In genomic region chr13:43786472-43786765, GRCh38 we compare ENCODE assay signal across 8 cellular contexts. TPM values are rescaled to one million over a fixed set of nuclear protein-coding genes. Genes with fewer than 3 reads are reported as not detected.
DNase-seq lines count a peak whose midpoint lies in the region; ATAC-seq and TF ChIP-seq lines count a peak whose summit lies in the region.

No MANE protein-coding gene starts in this region.

- H3K4me2 ChIP-seq in skeletal muscle satellite cell (ENCODE audit: low read length) = peak overlapping the region; percentile 99

- H3K4me1 Mint-ChIP-seq in T-helper 17 cell = peaks cover 3% of the 10 kb centered on the region

- H3K27ac Mint-ChIP-seq in T-helper 17 cell = no peak overlapping the region

- H3K4me1 ChIP-seq in gastroesophageal sphincter (peaks cover 3 to 49% (median 3%) of the 10 kb centered on the region in 3 donors), skeletal muscle satellite cell (ENCODE audit: control insufficient read depth, insufficient read depth, low read length) (peaks cover 22% of the 10 kb centered on the region)

- ATAC-seq in GM19452 (IDR thresholded peaks at IDR 0.05; ENCODE audit: unreplicated experiment) (peak; percentile 19), T-helper 17 cell (peak; percentile 36), gastroesophageal sphincter (no peak)

- H3K27ac ChIP-seq in gastroesophageal sphincter = peak overlapping the region; percentile 86 to 96 (median 90)

- no peaks in the 10 kb centered on the region for H3K9me3 ChIP-seq in T-helper 17 cell (ENCODE audit: control insufficient read depth, low read length, poor library complexity, severe bottlenecking)
- no peaks in the 10 kb centered on the region for H3K9me3 ChIP-seq in gastroesophageal sphincter
- H3K9me3 ChIP-seq in skeletal muscle satellite cell (replicated peaks; ENCODE audit: low read length) = no peaks in the 10 kb centered on the region

- H3K9ac ChIP-seq in skeletal muscle satellite cell (ENCODE audit: low read depth, low read length) = peak overlapping the region; percentile 82

- TF ChIP-seq POLR2A in gastroesophageal sphincter (IDR thresholded peaks at IDR 0.05) = no peak

- TF ChIP-seq CTCF in gastroesophageal sphincter (IDR thresholded peaks at IDR 0.05) = no peak

- TF ChIP-seq EP300 in gastroesophageal sphincter (IDR thresholded peaks at IDR 0.05) = no peak

- H3K4me3 ChIP-seq in gastroesophageal sphincter (peak overlapping the region; percentile 81 to 83), skeletal muscle satellite cell (ENCODE audit: low read length) (peak overlapping the region; percentile 83)

- H3K27me3 Mint-ChIP-seq in T-helper 17 cell = peaks cover 38% of the 10 kb centered on the region

- WGBS in gastroesophageal sphincter (ENCODE audit: low coverage in 1 of 2), 2 donors = 0% methylated on average over 3 of the region's 28 CpGs; no CpG with 5 or more reads in 1 of the 2 donors

- H3K36me3 ChIP-seq in gastroesophageal sphincter = no peaks in the 10 kb centered on the region
- H3K36me3 ChIP-seq in skeletal muscle satellite cell (ENCODE audit: insufficient read depth, low read length) = no peaks in the 10 kb centered on the region

- H3K4me3 Mint-ChIP-seq in T-helper 17 cell = peak overlapping the region; percentile 89

- no peaks in the 10 kb centered on the region for H3K27me3 ChIP-seq in gastroesophageal sphincter
- no peaks in the 10 kb centered on the region for H3K27me3 ChIP-seq in skeletal muscle satellite cell (ENCODE audit: control insufficient read depth, insufficient read depth, low read length)

- DNase-seq in T-helper 17 cell (no peak), SW 1271 (lab: John Stamatoyannopoulos, UW) (no peak), NCI-H2029 (lab: John Stamatoyannopoulos, UW) (no peak), NCI-H187 (lab: John Stamatoyannopoulos, UW) (no peak)
- no peak for DNase-seq in activated CD4-positive, CD25-positive, alpha-beta regulatory T cell (lab: John Stamatoyannopoulos, UW)

- no peaks in the 10 kb centered on the region for H3K36me3 Mint-ChIP-seq in T-helper 17 cell (ENCODE audit: low read depth)

RNA-seq across cellular contexts. Expression of gene ENOX1, which starts 0.4 kb away (rescaled TPM):
- total RNA-seq in T-helper 17 cell (not detected), gastroesophageal sphincter (10 to 100 TPM in 1 of 4 donors, 1 to 10 TPM in 3; 1.8 to 11.6 (median 9.4) TPM)
- total RNA-seq in skeletal muscle satellite cell (2012; rRNA removed) = 6.6 and 10.5 TPM in 2 replicates
